Comparison of ENCODE assay signal across 9 cellular contexts in the genomic region with DNA sequence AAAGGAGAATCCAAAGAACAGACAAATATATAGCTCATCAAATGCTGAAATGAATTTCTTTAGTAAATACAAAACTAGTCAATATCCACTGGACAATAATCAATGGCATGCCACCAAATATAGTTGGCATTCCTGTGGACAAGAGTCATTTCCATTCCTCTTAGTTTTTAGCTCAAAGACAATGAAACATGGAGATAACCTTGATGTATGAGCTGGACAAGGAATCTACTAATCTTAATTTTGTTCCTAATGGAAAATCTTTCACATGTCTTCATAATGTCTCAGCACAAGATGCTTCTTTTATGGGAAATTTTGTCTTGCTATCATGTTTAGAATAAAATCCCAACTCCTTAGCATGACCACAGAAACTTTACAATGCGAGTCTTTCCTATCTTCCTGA.
"Had no signal": no experiment of that assay in that cellular context is flagged by ENCODE, and none has a peak within 500 bp of the region (broad histone marks: within the 10 kb centered on the region; RNA-seq: fewer than 3 reads in every experiment).

No MANE protein-coding gene starts in this region.

- H2AFZ ChIP-seq: GM23338 had no signal

- H3K4me3 ChIP-seq: GM23338, K562 had no signal

- FAIRE-seq: H1, H54, K562 had no signal

- H3K27ac ChIP-seq: HL-60 had no signal

- DNase-seq: H9, HCEC 1CT, IMR-90, KG1 had no signal

- H3K4me2 ChIP-seq: GM23338 had no signal
